In the genomic region with DNA sequence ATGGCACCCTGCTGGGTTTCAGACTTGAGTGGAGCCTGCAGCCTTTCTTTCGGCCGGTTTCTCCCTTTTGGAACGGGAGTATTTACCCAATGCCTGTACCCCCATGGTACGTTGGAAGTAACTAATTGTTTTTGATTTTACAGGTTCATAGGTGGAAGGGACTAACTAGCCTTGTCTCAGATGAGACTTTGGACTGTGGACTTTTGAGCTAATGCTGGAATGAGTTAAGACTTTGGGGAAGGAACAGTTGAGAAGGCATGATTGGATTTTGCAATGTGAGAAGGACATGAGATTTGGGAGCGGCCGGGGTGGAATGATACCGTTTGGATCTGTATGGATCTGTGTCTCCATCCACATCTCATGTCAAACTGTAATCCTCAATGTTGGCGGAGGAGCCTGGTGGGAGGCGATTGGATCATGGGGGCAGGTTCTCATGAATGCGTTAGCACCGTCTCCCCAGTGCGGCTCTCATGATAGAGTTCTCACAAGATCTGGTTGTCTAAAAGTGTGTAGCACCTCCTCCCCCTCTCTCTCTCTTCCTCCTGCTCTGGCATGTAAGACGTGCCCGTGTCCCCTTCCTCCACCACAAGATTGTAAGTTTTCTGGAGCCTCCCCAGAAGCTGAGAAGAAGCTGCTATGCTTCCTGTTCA, we compare ENCODE assay signal across 19 cellular contexts.
"Had no signal": no experiment of that assay in that cellular context is flagged by ENCODE, and none has a peak within 500 bp of the region (broad histone marks: within the 10 kb centered on the region; RNA-seq: fewer than 3 reads in every experiment).

No MANE protein-coding gene starts in this region.

- H3K27me3 Mint-ChIP-seq: activated CD4-positive, alpha-beta T cell treated with anti-CD3 and anti-CD28 coated beads, Interleukin-2, amount 10 ng/mL, durations not matched to agents 24 days and 14 days; activated naive CD4-positive, alpha-beta T cell treated with anti-CD3 and anti-CD28 coated beads, Interleukin-2, amount 50 U/mL, for 24 hours had no signal

- H3K27ac Mint-ChIP-seq: activated CD4-positive, alpha-beta T cell treated with anti-CD3 and anti-CD28 coated beads, Interleukin-2, amount 10 ng/mL, durations not matched to agents 24 days and 14 days; activated CD8-positive, alpha-beta memory T cell treated with anti-CD3 and anti-CD28 coated beads, Interleukin-2, amount 10 ng/mL, durations not matched to agents 7 days and 5 days; activated naive CD4-positive, alpha-beta T cell treated with anti-CD3 and anti-CD28 coated beads, Interleukin-2, amount 50 U/mL, for 24 hours; activated T-cell treated with anti-CD3 and anti-CD28 coated beads, Interleukin-2, amount 50 U/mL, for 24 hours; activated T-helper 1 cell treated with anti-CD3 and anti-CD28 coated beads, Interleukin-12 subunit alpha, Interleukin-12 subunit beta, Interleukin-2, Interleukin-4 antibody, amounts not matched to agents 30 ng/mL and 10 ng/mL and 1 ng/mL, durations not matched to agents 14 hours and 24 hours and 36 hours; WTC11 had no signal

- ATAC-seq: activated CD8-positive, alpha-beta memory T cell treated with anti-CD3 and anti-CD28 coated beads, Interleukin-2, amount 10 ng/mL, durations not matched to agents 7 days and 5 days; SK-N-SH treated with all-trans-retinoic acid at 6 μM for 48 hours; WTC11 had no signal

- H3K9me3 ChIP-seq: SJSA1 had no signal

- H3K36me3 ChIP-seq: SJSA1 had no signal

- H3K4me3 ChIP-seq: K562, SJSA1 had no signal

- H3K36me3 Mint-ChIP-seq: activated CD8-positive, alpha-beta memory T cell treated with anti-CD3 and anti-CD28 coated beads, Interleukin-2, amount 10 ng/mL, durations not matched to agents 7 days and 5 days; activated naive CD4-positive, alpha-beta T cell treated with anti-CD3 and anti-CD28 coated beads, Interleukin-2, amount 50 U/mL, for 24 hours; WTC11 had no signal

- H3K4me3 Mint-ChIP-seq: activated CD4-positive, alpha-beta T cell treated with anti-CD3 and anti-CD28 coated beads, Interleukin-2, amount 10 ng/mL, durations not matched to agents 24 days and 14 days; activated CD8-positive, alpha-beta memory T cell treated with anti-CD3 and anti-CD28 coated beads, Interleukin-2, amount 10 ng/mL, durations not matched to agents 7 days and 5 days; activated naive CD4-positive, alpha-beta T cell treated with anti-CD3 and anti-CD28 coated beads, Interleukin-2, amount 50 U/mL, for 24 hours; activated T-cell treated with anti-CD3 and anti-CD28 coated beads, Interleukin-2, amount 50 U/mL, for 24 hours; activated T-helper 1 cell treated with anti-CD3 and anti-CD28 coated beads, Interleukin-12 subunit alpha, Interleukin-12 subunit beta, Interleukin-2, Interleukin-4 antibody, amounts not matched to agents 30 ng/mL and 10 ng/mL and 1 ng/mL, durations not matched to agents 14 hours and 24 hours and 36 hours; WTC11 had no signal

- H3K9me3 Mint-ChIP-seq: activated CD4-positive, alpha-beta T cell treated with anti-CD3 and anti-CD28 coated beads, Interleukin-2, amount 10 ng/mL, durations not matched to agents 24 days and 14 days; activated naive CD4-positive, alpha-beta T cell treated with anti-CD3 and anti-CD28 coated beads, Interleukin-2, amount 50 U/mL, for 24 hours; activated T-cell treated with anti-CD3 and anti-CD28 coated beads, Interleukin-2, amount 50 U/mL, for 24 hours; activated T-helper 1 cell treated with anti-CD3 and anti-CD28 coated beads, Interleukin-12 subunit alpha, Interleukin-12 subunit beta, Interleukin-2, Interleukin-4 antibody, amounts not matched to agents 30 ng/mL and 10 ng/mL and 1 ng/mL, durations not matched to agents 14 hours and 24 hours and 36 hours had no signal

- H3K4me1 Mint-ChIP-seq: activated CD4-positive, alpha-beta T cell treated with anti-CD3 and anti-CD28 coated beads, Interleukin-2, amount 10 ng/mL, durations not matched to agents 24 days and 14 days; activated CD8-positive, alpha-beta memory T cell treated with anti-CD3 and anti-CD28 coated beads, Interleukin-2, amount 10 ng/mL, durations not matched to agents 7 days and 5 days; activated naive CD4-positive, alpha-beta T cell treated with anti-CD3 and anti-CD28 coated beads, Interleukin-2, amount 50 U/mL, for 24 hours had no signal

- DNase-seq: activated CD4-positive, alpha-beta T cell treated with anti-CD3 and anti-CD28 coated beads, Interleukin-2, amount 10 ng/mL, durations not matched to agents 24 days and 14 days; activated CD4-positive, alpha-beta T cell treated with anti-CD3 and anti-CD28 coated beads, Interleukin-2, amount 50 U/mL, for 48 hours; activated CD4-positive, CD25-positive, alpha-beta regulatory T cell treated with anti-CD3 and anti-CD28 coated beads, Interleukin-2, amount 50 U/mL, for 72 hours; activated CD8-positive, alpha-beta memory T cell treated with anti-CD3 and anti-CD28 coated beads, Interleukin-2, amount 10 ng/mL, durations not matched to agents 7 days and 5 days; activated effector memory CD4-positive, alpha-beta T cell treated with Interleukin-2 at 50 U/mL for 16 hours; activated naive CD4-positive, alpha-beta T cell; activated T-cell treated with anti-CD3 and anti-CD28 coated beads, Interleukin-2, amount 50 U/mL, for 24 hours; aorta; Karpas-422; MM.1S; NCI-H1436 treated with DMSO at 0.1 percent for 48 hours; NCI-H2081 treated with DMSO at 0.1 percent for 48 hours; SW 1271 had no signal

- H3K27me3 ChIP-seq: SJSA1 had no signal

- H3K27ac ChIP-seq: SJSA1 had no signal
